Comparison of ENCODE assay signal across 29 cellular contexts in the genomic region with DNA sequence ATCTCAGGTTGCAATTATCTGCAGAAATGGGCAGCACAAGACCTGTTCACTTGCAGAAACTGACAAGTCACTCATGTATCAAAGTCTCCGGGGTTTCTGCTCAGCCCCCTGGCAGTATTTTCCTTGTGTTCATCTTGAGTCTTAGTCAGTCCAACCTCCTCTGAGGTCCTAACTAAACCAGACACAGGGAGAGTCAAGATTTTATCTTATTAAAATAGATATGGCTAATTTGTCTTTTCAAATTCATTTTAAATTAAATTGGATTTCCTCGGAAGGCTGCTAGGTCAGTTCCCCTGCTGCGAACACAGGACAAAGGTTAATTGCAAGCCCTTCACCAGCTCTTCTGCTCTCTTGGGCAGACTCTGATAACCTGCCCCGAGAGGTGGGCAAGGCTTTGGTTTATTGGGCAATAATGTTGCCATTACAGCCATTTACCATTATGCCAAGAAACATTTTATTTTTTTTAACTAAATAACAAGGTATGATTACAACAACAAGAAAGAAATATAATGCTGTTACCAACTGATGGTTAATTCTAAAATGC.
"Had no signal": no experiment of that assay in that cellular context is flagged by ENCODE, and none has a peak within 500 bp of the region (broad histone marks: within the 10 kb centered on the region; RNA-seq: fewer than 3 reads in every experiment).

No MANE protein-coding gene starts in this region.

- H3K4me1 ChIP-seq: SJCRH30 had no signal

- H3K27me3 ChIP-seq: adrenal gland, SJCRH30 had no signal

- FAIRE-seq: TTC549 had no signal

- H3K4me3 Mint-ChIP-seq: activated CD4-positive, alpha-beta memory T cell treated with anti-CD3 and anti-CD28 coated beads, Interleukin-2, amount 10 ng/mL, durations not matched to agents 7 days and 5 days; activated CD4-positive, alpha-beta T cell treated with anti-CD3 and anti-CD28 coated beads for 36 hours; activated naive CD8-positive, alpha-beta T cell treated with anti-CD3 and anti-CD28 coated beads, Interleukin-2, amount 10 ng/mL, durations not matched to agents 7 days and 5 days; T-helper 17 cell had no signal

- H3K4me3 ChIP-seq: adrenal gland, K562, SJCRH30 had no signal

- ATAC-seq: activated CD4-positive, alpha-beta T cell treated with anti-CD3 and anti-CD28 coated beads for 36 hours; K562; Panc1; T-helper 17 cell had no signal

- DNase-seq: activated CD4-positive, alpha-beta memory T cell treated with anti-CD3 and anti-CD28 coated beads, Interleukin-2, amount 10 ng/mL, durations not matched to agents 7 days and 5 days; activated CD4-positive, alpha-beta T cell treated with anti-CD3 and anti-CD28 coated beads for 36 hours; activated CD4-positive, alpha-beta T cell treated with anti-CD3 and anti-CD28 coated beads, Interleukin-2, amount 50 U/mL, for 1 hour; activated naive CD4-positive, alpha-beta T cell treated with anti-CD3 and anti-CD28 coated beads, Interleukin-2, amount 50 U/mL, for 16 hours; activated naive CD8-positive, alpha-beta T cell treated with anti-CD3 and anti-CD28 coated beads, Interleukin-2, amount 10 ng/mL, durations not matched to agents 7 days and 5 days; activated T-cell treated with anti-CD3 and anti-CD28 coated beads for 4 hours; activated T-cell treated with anti-CD3 and anti-CD28 coated beads, Interleukin-2, amount 50 U/mL, for 48 hours; adrenal gland; anterior cingulate cortex; cerebellar nuclear complex; Karpas-422; NCI-H1092; NCI-H1417; NCI-H1930; NCI-H2171; NCI-H345; NCI-H510A; NK-92 treated with Interleukin-12 subunit alpha and Interleukin-12 subunit beta, amount 100 ng/mL, for 24 hours; OCI-M1; Right ventricle myocardium superior; RPMI8226; SJCRH30; T-helper 17 cell; T-helper 9 cell had no signal

- H3K27me3 Mint-ChIP-seq: activated CD4-positive, alpha-beta memory T cell treated with anti-CD3 and anti-CD28 coated beads, Interleukin-2, amount 10 ng/mL, durations not matched to agents 7 days and 5 days; activated CD4-positive, alpha-beta T cell treated with anti-CD3 and anti-CD28 coated beads for 36 hours; activated naive CD8-positive, alpha-beta T cell treated with anti-CD3 and anti-CD28 coated beads, Interleukin-2, amount 10 ng/mL, durations not matched to agents 7 days and 5 days; T-helper 17 cell had no signal

- H3K9me3 Mint-ChIP-seq: activated CD4-positive, alpha-beta memory T cell treated with anti-CD3 and anti-CD28 coated beads, Interleukin-2, amount 10 ng/mL, durations not matched to agents 7 days and 5 days; activated naive CD8-positive, alpha-beta T cell treated with anti-CD3 and anti-CD28 coated beads, Interleukin-2, amount 10 ng/mL, durations not matched to agents 7 days and 5 days; activated T-helper 2 cell treated with anti-CD3 and anti-CD28 coated beads, Interferon-gamma antibody, Interleukin-2, Interleukin-4, amounts not matched to agents 10 μg/mL and 5 μg/mL and 100 μg/mL, durations not matched to agents 14 hours and 24 hours and 36 hours had no signal

- H3K9me3 ChIP-seq: adrenal gland, SJCRH30 had no signal

- H3K27ac Mint-ChIP-seq: activated CD4-positive, alpha-beta memory T cell treated with anti-CD3 and anti-CD28 coated beads, Interleukin-2, amount 10 ng/mL, durations not matched to agents 7 days and 5 days; activated CD4-positive, alpha-beta T cell treated with anti-CD3 and anti-CD28 coated beads for 36 hours; activated naive CD8-positive, alpha-beta T cell treated with anti-CD3 and anti-CD28 coated beads, Interleukin-2, amount 10 ng/mL, durations not matched to agents 7 days and 5 days; activated T-helper 2 cell treated with anti-CD3 and anti-CD28 coated beads, Interferon-gamma antibody, Interleukin-2, Interleukin-4, amounts not matched to agents 10 μg/mL and 5 μg/mL and 100 μg/mL, durations not matched to agents 14 hours and 24 hours and 36 hours; T-helper 17 cell had no signal

- H3K27ac ChIP-seq: adrenal gland, SJCRH30, VCaP had no signal

- H3K36me3 ChIP-seq: adrenal gland, SJCRH30 had no signal
